Comparison of ENCODE assay signal across 8 cellular contexts in the genomic region with DNA sequence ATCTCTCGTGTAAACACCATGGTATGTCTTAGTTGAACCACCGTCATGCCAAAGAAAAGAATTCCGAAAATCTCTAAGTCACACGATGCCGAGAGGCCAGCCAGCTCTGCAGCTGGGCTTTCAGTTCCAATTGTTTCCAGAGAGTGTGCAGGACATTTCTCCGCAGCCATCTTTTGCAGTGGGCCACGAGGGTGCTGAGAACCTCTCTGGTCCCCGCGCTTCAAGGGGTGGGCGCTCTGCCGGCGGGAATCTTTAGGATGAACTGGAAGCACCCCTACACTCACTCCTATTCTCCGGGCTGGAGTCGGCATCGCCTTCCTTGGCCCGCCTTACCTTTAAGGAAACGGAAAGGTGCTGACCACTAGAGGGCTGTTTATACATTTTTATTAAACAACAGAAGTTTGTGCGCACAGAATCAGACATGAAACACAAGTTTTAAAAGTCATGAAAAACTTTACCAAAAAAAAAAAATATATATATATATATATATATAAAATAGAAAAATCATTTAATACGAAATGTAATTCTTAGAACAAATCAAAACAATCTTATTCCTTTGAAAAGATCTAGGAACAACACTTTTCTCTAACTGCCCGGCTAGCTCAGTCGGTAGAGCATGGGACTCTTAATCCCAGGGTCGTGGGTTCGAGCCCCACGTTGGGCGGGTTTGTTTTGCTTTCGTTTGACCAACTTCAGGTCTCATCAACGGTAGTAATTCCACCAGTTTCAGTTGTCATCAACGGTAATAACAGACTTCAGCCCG. TPM values are rescaled to one million over a fixed set of nuclear protein-coding genes. Genes with fewer than 3 reads are reported as not detected.
DNase-seq lines count a peak whose midpoint lies in the region; ATAC-seq and TF ChIP-seq lines count a peak whose summit lies in the region.

No MANE protein-coding gene starts in this region.

- H3K27me3 Mint-ChIP-seq in neural crest cell (ENCODE audit: low read depth): peaks cover 6% of the 10 kb centered on the region
- H3K27me3 Mint-ChIP-seq in stimulated activated naive CD8-positive, alpha-beta T cell treated with anti-CD3 and anti-CD28 coated beads, Interleukin-15, amount 100 ng/mL, for 72 hours: no peaks in the 10 kb centered on the region

- DNase-seq in GM20000 (ENCODE audit: low spot score): peak; percentile 66
- DNase-seq in HuH-7 (ENCODE audit: low spot score): peak; percentile 74
- DNase-seq in RPMI7951 (ENCODE audit: low read depth): peak; percentile 87
- DNase-seq in activated effector memory CD4-positive, alpha-beta T cell treated with Interleukin-2 at 50 U/mL for 16 hours: peak; percentile 41
- peak; percentile 80 for DNase-seq in fibroblast of villous mesenchyme (ENCODE audit: low read depth)
- peak; percentile 75 for DNase-seq in neural crest cell (ENCODE audit: low read depth, low spot score)
- peak; percentile 79 to 82 for DNase-seq in stimulated activated naive CD8-positive, alpha-beta T cell treated with anti-CD3 and anti-CD28 coated beads, Interleukin-15, amount 100 ng/mL, for 72 hours

- peak; percentile 72 for TF ChIP-seq CTCF in C4-2B (conservative IDR thresholded peaks at IDR 0.05)
- TF ChIP-seq CTCF in GM20000 (IDR thresholded peaks at IDR 0.05; ENCODE audit: extremely low read depth, missing control alignments): peak; percentile 41
- peak; percentile 55 for TF ChIP-seq CTCF in fibroblast of villous mesenchyme (IDR thresholded peaks at IDR 0.05; ENCODE audit: insufficient read depth, low read depth, low read length)
- TF ChIP-seq CTCF in neural crest cell (conservative IDR thresholded peaks at IDR 0.05): peak; percentile 88

- H3K4me1 Mint-ChIP-seq in neural crest cell: peaks cover 10% of the 10 kb centered on the region
- peaks cover 10% of the 10 kb centered on the region for H3K4me1 Mint-ChIP-seq in stimulated activated naive CD8-positive, alpha-beta T cell treated with anti-CD3 and anti-CD28 coated beads, Interleukin-15, amount 100 ng/mL, for 72 hours

- peaks cover 6% of the 10 kb centered on the region for H3K9me3 Mint-ChIP-seq in neural crest cell
- no peaks in the 10 kb centered on the region for H3K9me3 Mint-ChIP-seq in stimulated activated naive CD8-positive, alpha-beta T cell treated with anti-CD3 and anti-CD28 coated beads, Interleukin-15, amount 100 ng/mL, for 72 hours

- H3K36me3 Mint-ChIP-seq in neural crest cell (ENCODE audit: low read depth): peaks cover 5% of the 10 kb centered on the region

- H3K27ac ChIP-seq in C4-2B: no peak overlapping the region

- H3K4me3 ChIP-seq in fibroblast of villous mesenchyme (ENCODE audit: low read depth, low read length): peak overlapping the region; percentile 57

- peak; percentile 99 for ATAC-seq in stimulated activated naive CD8-positive, alpha-beta T cell treated with anti-CD3 and anti-CD28 coated beads, Interleukin-15, amount 100 ng/mL, for 72 hours

- peak overlapping the region; percentile 94 for H3K27ac Mint-ChIP-seq in neural crest cell (ENCODE audit: unreplicated experiment)
- H3K27ac Mint-ChIP-seq in stimulated activated naive CD8-positive, alpha-beta T cell treated with anti-CD3 and anti-CD28 coated beads, Interleukin-15, amount 100 ng/mL, for 72 hours: peak overlapping the region; percentile 93 to 100

- peak overlapping the region; percentile 91 for H3K4me3 Mint-ChIP-seq in neural crest cell
- peak overlapping the region; percentile 89 to 90 for H3K4me3 Mint-ChIP-seq in stimulated activated naive CD8-positive, alpha-beta T cell treated with anti-CD3 and anti-CD28 coated beads, Interleukin-15, amount 100 ng/mL, for 72 hours

RNA-seq across cellular contexts. Expression of a gene that starts 12.5 kb away (rescaled TPM):
- 354 and 358 TPM in 2 replicates for total RNA-seq in RPMI7951 (2014; rRNA removed; shearing (Covaris generic))
- total RNA-seq in fibroblast of villous mesenchyme (366 and 480 TPM in 2 replicates), neural crest cell (472 and 478 TPM in 2 replicates)

RNA-seq across cellular contexts. Expression of a gene that starts 48.9 kb away (rescaled TPM):
- 6.8 and 9.7 TPM in 2 replicates for total RNA-seq in RPMI7951 (2014; rRNA removed; shearing (Covaris generic))
- total RNA-seq in fibroblast of villous mesenchyme (16.4 and 17.4 TPM in 2 replicates), neural crest cell (62.9 and 68.2 TPM in 2 replicates)
